In the genomic region with DNA sequence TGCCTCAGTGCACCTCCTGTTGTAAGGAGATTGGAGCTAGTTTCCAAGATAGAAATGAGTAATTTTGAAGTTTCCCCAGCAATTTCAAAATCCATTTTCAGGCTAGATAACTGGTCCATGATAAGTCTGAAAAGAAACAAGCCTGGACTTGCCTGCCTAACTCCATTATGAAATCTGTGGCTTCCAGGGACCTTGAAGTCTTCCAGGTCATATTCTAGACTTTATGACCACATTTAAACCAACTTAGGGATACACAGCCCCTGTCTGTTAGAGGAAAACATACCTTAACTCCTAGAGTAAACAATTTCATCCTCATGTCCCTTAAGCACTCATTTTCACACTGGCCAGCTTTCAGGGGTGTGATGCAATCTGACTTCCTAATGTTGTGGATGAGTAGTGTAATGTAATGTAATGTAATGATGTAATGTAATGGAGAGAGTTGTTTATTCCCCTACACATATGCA, we compare ENCODE assay signal across 14 cellular contexts.
DNase-seq lines count a peak whose midpoint lies in the region; ATAC-seq, FAIRE-seq and TF ChIP-seq lines count a peak whose summit lies in the region.
"Had no signal": no experiment of that assay in that cellular context is flagged by ENCODE, and none has a peak within 500 bp of the region (broad histone marks: within the 10 kb centered on the region; RNA-seq: fewer than 3 reads in every experiment).

No MANE protein-coding gene starts in this region.

- ATAC-seq in HG02623 (IDR thresholded peaks at IDR 0.05; ENCODE audit: unreplicated experiment) = no peak
- ATAC-seq in GM21619 (IDR thresholded peaks at IDR 0.05; ENCODE audit: unreplicated experiment) = no peak
- no peak for ATAC-seq in GM19023 (IDR thresholded peaks at IDR 0.05; ENCODE audit: unreplicated experiment)

- H3K9me1 ChIP-seq in keratinocyte (ENCODE audit: control insufficient read depth, extremely low read depth, insufficient read depth, low read length) = no peaks in the 10 kb centered on the region

- no peaks in the 10 kb centered on the region for H3K27me3 ChIP-seq in keratinocyte (ENCODE audit: control insufficient read depth, extremely low read depth, insufficient read depth, low read length)
- H3K27me3 ChIP-seq: Peyer's patch had no signal

- no peaks in the 10 kb centered on the region for H3K9me3 ChIP-seq in keratinocyte (ENCODE audit: control insufficient read depth, low read depth, low read length)
- H3K9me3 ChIP-seq: Peyer's patch had no signal

- H3K9ac ChIP-seq in keratinocyte (ENCODE audit: control insufficient read depth, extremely low read depth, insufficient read depth, low read length) = no peak overlapping the region

- H2AFZ ChIP-seq in keratinocyte (ENCODE audit: control insufficient read depth, low read length) = no peak overlapping the region

- FAIRE-seq in keratinocyte (lab: Jason Lieb, UNC) = peak; percentile 20
- FAIRE-seq: GM12892 had no signal

- H3K27ac ChIP-seq in keratinocyte (ENCODE audit: control insufficient read depth, insufficient read depth, low read length) = peak overlapping the region; percentile 58
- H3K27ac ChIP-seq: Peyer's patch had no signal

- H3K4me1 ChIP-seq in keratinocyte (ENCODE audit: control insufficient read depth, extremely low read depth, insufficient read depth, low read length) = peaks cover 14% of the 10 kb centered on the region

- no peaks in the 10 kb centered on the region for H3K79me2 ChIP-seq in keratinocyte (ENCODE audit: control insufficient read depth, insufficient read depth, low read length)

- peaks cover 6% of the 10 kb centered on the region for H3K27me3 Mint-ChIP-seq in brain

- H3K4me2 ChIP-seq in keratinocyte (ENCODE audit: control insufficient read depth, extremely low read depth, insufficient read depth, low read depth, low read length) = peak overlapping the region; percentile 11

- no peaks in the 10 kb centered on the region for H3K36me3 Mint-ChIP-seq in brain

- in situ Hi-C loops in KBM-7 (cut with MboI; ENCODE audit: low pct_unique_long_range_greater_than_20kb, low sequenced_read_pairs) = no loop called here

- no peak overlapping the region for H3K4me3 Mint-ChIP-seq in brain
- H3K4me3 Mint-ChIP-seq: CD4-positive, alpha-beta T cell had no signal

- no peaks in the 10 kb centered on the region for H3K36me3 ChIP-seq in keratinocyte (ENCODE audit: control insufficient read depth in 2 of 2, extremely low read depth in 1 of 2, insufficient read depth in 2 of 2, low read length in 2 of 2)
- H3K36me3 ChIP-seq: Peyer's patch had no signal

- peaks cover 35% of the 10 kb centered on the region for H3K4me1 Mint-ChIP-seq in brain

- DNase-seq in AG09319 (ENCODE audit: extremely low read depth, low read depth) (peak; percentile 68), KBM-7 (peak; percentile 24), keratinocyte (ENCODE audit: low read depth, low spot score) (peak; percentile 30), NCI-H524 treated with DMSO at 0.1 percent for 48 hours (lab: John Stamatoyannopoulos, UW) (no peak)
- DNase-seq: activated CD4-positive, alpha-beta T cell treated with anti-CD3 and anti-CD28 coated beads for 1 hour; activated effector memory CD4-positive, alpha-beta T cell treated with anti-CD3 and anti-CD28 coated beads, Interleukin-2, amount 50 U/mL, for 16 hours; CD4-positive, alpha-beta T cell; NCI-H1092 had no signal

- TF ChIP-seq CTCF in AG09319 (IDR thresholded peaks at IDR 0.05; ENCODE audit: low read depth, low read length) = no peak
- no peak for TF ChIP-seq CTCF in brain (conservative IDR thresholded peaks at IDR 0.05)
- no peak for TF ChIP-seq CTCF in keratinocyte (optimal IDR thresholded peaks at IDR 0.05 in 1 of 3, IDR thresholded peaks at IDR 0.05 in 1 of 3, conservative IDR thresholded peaks at IDR 0.05 in 1 of 3; ENCODE audit: extremely low read depth in 1 of 3, insufficient read depth in 2 of 3, low read length in 3 of 3)

- no peaks in the 10 kb centered on the region for H4K20me1 ChIP-seq in keratinocyte (ENCODE audit: control insufficient read depth, extremely low read depth, insufficient read depth, low read length)

- H3K9me3 Mint-ChIP-seq in brain = peaks cover 0 to 7% (median 3%) of the 10 kb centered on the region in 5 experiments
- H3K9me3 Mint-ChIP-seq: CD4-positive, alpha-beta T cell had no signal

- dilution Hi-C loops in keratinocyte (cut with MboI; ENCODE audit: extremely low pct_ligation_motif_present, low sequenced_read_pairs) = no loop called here

- H3K27ac Mint-ChIP-seq in brain = peak overlapping the region in 4 of 5 experiments; percentile 3 to 93 (median 80)
- H3K27ac Mint-ChIP-seq: CD4-positive, alpha-beta T cell had no signal

- no peak overlapping the region for H3K4me3 ChIP-seq in keratinocyte (ENCODE audit: control insufficient read depth in 2 of 3, extremely low read depth in 1 of 3, insufficient read depth in 2 of 3, low read depth in 1 of 3, low read length in 3 of 3)
- H3K4me3 ChIP-seq: Peyer's patch had no signal
